12 cellular contexts compared by ENCODE assay signal in genomic region chr20:62590301-62591121, GRCh38. TPM values are rescaled to one million over a fixed set of nuclear protein-coding genes. Genes with fewer than 3 reads are reported as not detected.
A peak's percentile ranks its signal among the peaks of the same experiment; 100 is the strongest.
DNase-seq lines count a peak whose midpoint lies in the region; ATAC-seq and TF ChIP-seq lines count a peak whose summit lies in the region.
"Had no signal": no experiment of that assay in that cellular context is flagged by ENCODE, and none has a peak within 500 bp of the region (broad histone marks: within the 10 kb centered on the region; RNA-seq: fewer than 3 reads in every experiment).

No MANE protein-coding gene starts in this region.

- no peak for TF ChIP-seq POLR2A in adrenal gland (IDR thresholded peaks at IDR 0.05)

- TF ChIP-seq CTCF in adrenal gland (IDR thresholded peaks at IDR 0.05): no peak

- DNase-seq in Right ventricle myocardium inferior (ENCODE audit: missing footprints): peak; percentile 72
- no peak for DNase-seq in cardiac septum (ENCODE audit: low spot score)
- peak; percentile 70 to 93 (median 90) for DNase-seq in adrenal gland
- peak; percentile 39 for DNase-seq in left ventricle myocardium superior
- DNase-seq in ureter (ENCODE audit: low spot score): peak; percentile 59
- DNase-seq in islet precursor cell: no peak
- no peak for DNase-seq in cerebellar nuclear complex (lab: John Stamatoyannopoulos, UW)
- DNase-seq: activated effector memory CD4-positive, alpha-beta T cell treated with Interleukin-2 at 50 U/mL for 16 hours; endodermal cell; GF-D8; NCI-H2029 treated with DMSO at 0.1 percent for 48 hours had no signal

- WGBS in adrenal gland, 4 donors: 32 to 55% (median 53%) methylated on average over 12 to 23 of the region's 23 CpGs

- intact Hi-C loops in Right ventricle myocardium inferior (cut with DNase I) (no loop called here), cardiac septum (cut with DNase I) (no loop called here), adrenal gland (cut with DNase I) (no loop called here), left ventricle myocardium superior (cut with micrococcal nuclease) (no loop called here)

- no peaks in the 10 kb centered on the region for H3K36me3 ChIP-seq in adrenal gland (replicated peaks in 1 of 2)

- H3K27me3 ChIP-seq in adrenal gland: peaks cover 5% of the 10 kb centered on the region

- no peaks in the 10 kb centered on the region for H3K9me3 ChIP-seq in adrenal gland (replicated peaks in 1 of 3)

- H3K4me1 ChIP-seq in adrenal gland (replicated peaks in 1 of 2): peaks cover 0 to 15% of the 10 kb centered on the region in 2 donors

- H3K27ac ChIP-seq in adrenal gland: no peak overlapping the region

- ATAC-seq in Right ventricle myocardium inferior (no peak), left ventricle myocardium superior (peak; percentile 29), GM21381 (IDR thresholded peaks at IDR 0.05; ENCODE audit: unreplicated experiment) (no peak)

- H3K4me3 ChIP-seq in adrenal gland: no peak overlapping the region

RNA-seq across cellular contexts. Expression of gene SLCO4A1, which starts 51.8 kb away (rescaled TPM):
- 15.5 TPM for total RNA-seq in Right ventricle myocardium inferior
- 10.8 TPM for total RNA-seq in cardiac septum
- total RNA-seq in adrenal gland: 1 to 10 TPM; 2.4 to 8.6 (median 4.9) TPM
- polyA plus RNA-seq in adrenal gland: 10 to 100 TPM in 2 of 3 donors, 1 to 10 TPM in 1; 2.9 to 27.0 (median 20.7) TPM
- 9.4 TPM for total RNA-seq in left ventricle myocardium superior
- 33.2 TPM for total RNA-seq in ureter

Comparison
In these comparisons a context has a peak if more than half of its experiments do, and no peak if none do; other contexts are left out.
1. DNase-seq: peak in Right ventricle myocardium inferior (single experiment), adrenal gland (7 of 7), left ventricle myocardium superior (single experiment) and ureter (single experiment); none in cardiac septum (single experiment), islet precursor cell (single experiment) and cerebellar nuclear complex (0 of 2).